In the genomic region with DNA sequence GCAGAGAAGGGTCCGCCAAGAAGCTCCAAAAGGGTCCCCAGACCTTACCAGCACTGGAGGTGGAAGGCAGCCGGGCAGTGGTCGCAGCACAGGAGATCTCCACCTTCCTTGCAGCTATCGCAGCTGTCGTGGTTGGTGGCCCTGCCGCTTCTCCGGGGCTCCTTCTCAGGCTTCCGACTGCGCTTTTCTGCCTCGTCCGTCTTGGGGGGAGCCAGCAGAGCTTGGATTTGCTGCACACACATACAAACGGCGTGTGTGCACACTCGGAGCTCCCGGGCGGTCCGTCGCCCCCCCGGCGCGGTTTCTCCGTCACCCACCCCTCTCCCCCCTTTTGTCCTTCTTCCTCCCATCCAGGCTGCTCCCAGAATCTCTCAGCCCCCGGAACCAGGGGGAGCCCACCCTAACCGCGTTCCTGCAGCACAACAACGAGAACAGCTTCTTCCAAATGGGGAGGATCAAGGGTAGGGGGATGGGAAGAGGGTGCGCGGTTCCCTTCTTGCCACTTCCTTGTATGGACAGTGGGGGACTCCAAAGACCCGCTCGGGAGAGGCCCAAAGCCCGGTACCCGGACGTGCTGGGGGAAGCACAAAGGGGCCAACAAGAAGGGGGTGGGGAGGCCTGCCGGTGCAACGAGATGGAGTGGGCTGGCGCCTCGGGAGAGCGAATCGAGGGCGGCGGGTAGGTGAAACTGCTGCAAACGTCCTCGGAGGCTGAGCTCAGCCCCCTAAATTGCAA, we compare ENCODE assay signal across 8 cellular contexts. TPM values are rescaled to one million over a fixed set of nuclear protein-coding genes. Genes with fewer than 3 reads are reported as not detected.
DNase-seq lines count a peak whose midpoint lies in the region; ATAC-seq lines count a peak whose summit lies in the region.

No MANE protein-coding gene starts in this region.

- H3K36me3 Mint-ChIP-seq in activated T-cell treated with anti-CD3 and anti-CD28 coated beads, Interleukin-2, amount 50 U/mL, for 4 hours (ENCODE audit: insufficient read depth): peaks cover 8% of the 10 kb centered on the region
- H3K36me3 Mint-ChIP-seq in naive thymus-derived CD8-positive, alpha-beta T cell: peaks cover 0 to 16% (median 0%) of the 10 kb centered on the region in 3 donors

- H3K27ac Mint-ChIP-seq in naive thymus-derived CD8-positive, alpha-beta T cell: peak overlapping the region; percentile 86 to 98 (median 97)

- POLR2A ChIA-PET in naive thymus-derived CD8-positive, alpha-beta T cell (lab: Charles Lee): interaction anchor here (0.8 to 6.0 kb wide), 29 partner anchors 11 to 631 kb away, joined by 3 to 112 read pairs (median 7); a partner anchor contains a TSS

- peak overlapping the region; percentile 86 to 94 (median 92) for H3K4me3 ChIP-seq in subcutaneous abdominal adipose tissue (ENCODE audit: low read depth in 1 of 5, low read length in 5 of 5)

- no peak for ATAC-seq in activated T-cell treated with anti-CD3 and anti-CD28 coated beads, Interleukin-2, amount 50 U/mL, for 4 hours
- ATAC-seq in naive thymus-derived CD8-positive, alpha-beta T cell: peak; percentile 3
- ATAC-seq in HG03280 (IDR thresholded peaks at IDR 0.05; ENCODE audit: unreplicated experiment): no peak

- H3K27ac ChIP-seq in subcutaneous abdominal adipose tissue (ENCODE audit: low read depth, low read length): peak overlapping the region; percentile 79

- H3K4me3 Mint-ChIP-seq in activated T-cell treated with anti-CD3 and anti-CD28 coated beads, Interleukin-2, amount 50 U/mL, for 4 hours: peak overlapping the region; percentile 93
- peak overlapping the region in 9 of 10 donors; percentile 94 to 98 (median 95) for H3K4me3 Mint-ChIP-seq in naive thymus-derived CD8-positive, alpha-beta T cell

- H3K27me3 ChIP-seq in subcutaneous abdominal adipose tissue (ENCODE audit: control insufficient read depth in 5 of 5, insufficient read depth in 4 of 5, low read length in 5 of 5): no peaks in the 10 kb centered on the region

- no peaks in the 10 kb centered on the region for H3K36me3 ChIP-seq in subcutaneous abdominal adipose tissue (ENCODE audit: control insufficient read depth in 5 of 5, insufficient read depth in 5 of 5, low read length in 5 of 5)

- H3K9me3 Mint-ChIP-seq in activated T-cell treated with anti-CD3 and anti-CD28 coated beads, Interleukin-2, amount 50 U/mL, for 4 hours: no peaks in the 10 kb centered on the region
- H3K9me3 Mint-ChIP-seq in naive thymus-derived CD8-positive, alpha-beta T cell: no peaks in the 10 kb centered on the region

- no peaks in the 10 kb centered on the region for H3K9me3 ChIP-seq in subcutaneous abdominal adipose tissue (ENCODE audit: control insufficient read depth in 5 of 5, low read length in 5 of 5)

- peaks cover 4 to 64% (median 58%) of the 10 kb centered on the region in 5 donors for H3K4me1 ChIP-seq in subcutaneous abdominal adipose tissue (ENCODE audit: control insufficient read depth in 5 of 5, insufficient read depth in 5 of 5, low read length in 5 of 5)

- peak overlapping the region; percentile 56 to 90 (median 88) for H3K9ac ChIP-seq in subcutaneous abdominal adipose tissue (ENCODE audit: low read length in 5 of 5)

- peaks cover 34% of the 10 kb centered on the region for H3K4me1 Mint-ChIP-seq in activated T-cell treated with anti-CD3 and anti-CD28 coated beads, Interleukin-2, amount 50 U/mL, for 4 hours (ENCODE audit: low read depth)
- H3K4me1 Mint-ChIP-seq in naive thymus-derived CD8-positive, alpha-beta T cell: peaks cover 18 to 37% (median 35%) of the 10 kb centered on the region in 4 donors

- H3K27me3 Mint-ChIP-seq in activated T-cell treated with anti-CD3 and anti-CD28 coated beads, Interleukin-2, amount 50 U/mL, for 4 hours (ENCODE audit: low read depth): no peaks in the 10 kb centered on the region
- no peaks in the 10 kb centered on the region for H3K27me3 Mint-ChIP-seq in naive thymus-derived CD8-positive, alpha-beta T cell

- peak; percentile 29 for DNase-seq in NCI-H1092 treated with DMSO at 0.1 percent for 48 hours (lab: John Stamatoyannopoulos, UW)
- no peak for DNase-seq in NCI-H1092 (lab: John Stamatoyannopoulos, UW)
- DNase-seq in NOMO-1 treated with dmso at 0.1 percent for 144 hours (lab: John Stamatoyannopoulos, UW; ENCODE audit: unreplicated experiment): peak; percentile 38
- DNase-seq in activated T-cell treated with anti-CD3 and anti-CD28 coated beads, Interleukin-2, amount 50 U/mL, for 4 hours: peak; percentile 37
- DNase-seq in fibroblast of gingiva (ENCODE audit: low read depth): peak; percentile 39
- DNase-seq in naive thymus-derived CD8-positive, alpha-beta T cell: peak; percentile 51 to 86 (median 68)

RNA-seq across cellular contexts. Expression of a gene that starts 1.1 kb away (rescaled TPM):
- 10 to 100 TPM; 45.2 to 48.6 (median 47.8) TPM for total RNA-seq in activated T-cell treated with anti-CD3 and anti-CD28 coated beads, Interleukin-2, amount 50 U/mL, for 4 hours
- total RNA-seq in naive thymus-derived CD8-positive, alpha-beta T cell: 100 to 1,000 TPM; 117 to 124 TPM
- 10 to 100 TPM in 1 of 3 donors, 1 to 10 TPM in 2; 5.2 to 12.0 (median 6.2) TPM for polyA plus RNA-seq in naive thymus-derived CD8-positive, alpha-beta T cell

RNA-seq across cellular contexts. Expression of a gene that starts 47.3 kb away (rescaled TPM):
- total RNA-seq in activated T-cell treated with anti-CD3 and anti-CD28 coated beads, Interleukin-2, amount 50 U/mL, for 4 hours: 10 to 100 TPM; 20.7 to 24.5 (median 21.8) TPM
- total RNA-seq in naive thymus-derived CD8-positive, alpha-beta T cell: 10 to 100 TPM; 46.1 to 47.3 TPM
- polyA plus RNA-seq in naive thymus-derived CD8-positive, alpha-beta T cell: 10 to 100 TPM; 17.1 to 22.8 (median 19.4) TPM

RNA-seq across cellular contexts. Expression of a gene that starts 52.7 kb away (rescaled TPM):
- total RNA-seq in activated T-cell treated with anti-CD3 and anti-CD28 coated beads, Interleukin-2, amount 50 U/mL, for 4 hours: 10 to 100 TPM; 48.3 to 62.9 (median 59.3) TPM
- 100 to 1,000 TPM; 206 to 213 TPM for total RNA-seq in naive thymus-derived CD8-positive, alpha-beta T cell
- 100 to 1,000 TPM; 230 to 253 (median 237) TPM for polyA plus RNA-seq in naive thymus-derived CD8-positive, alpha-beta T cell

RNA-seq across cellular contexts. Expression of a gene that starts 55.6 kb away (rescaled TPM):
- not detected for total RNA-seq in activated T-cell treated with anti-CD3 and anti-CD28 coated beads, Interleukin-2, amount 50 U/mL, for 4 hours
- not detected for total RNA-seq in naive thymus-derived CD8-positive, alpha-beta T cell
- polyA plus RNA-seq in naive thymus-derived CD8-positive, alpha-beta T cell: 1 to 10 TPM in 1 of 3 donors, under 1 TPM in 2; 0.40 to 1.5 (median 0.85) TPM

Comparison
In these comparisons a context has a peak if more than half of its experiments do, and no peak if none do; other contexts are left out.
1. ATAC-seq: peak in naive thymus-derived CD8-positive, alpha-beta T cell (2 of 2); none in activated T-cell treated with anti-CD3 and anti-CD28 coated beads, Interleukin-2, amount 50 U/mL, for 4 hours (0 of 2) and HG03280 (single experiment).